ENCODE assay signal across 1 cellular context in genomic region chr5:177497297-177498012, GRCh38.
A peak's percentile ranks its signal among the peaks of the same experiment; 100 is the strongest.
TF ChIP-seq lines count a peak whose summit lies in the region.

Gene PDLIM7 (minus strand): TSS chr5:177497604. CDS start chr5:177496512, 1,092 bp downstream.

TF ChIP-seq in HepG2, 621 proteins besides CTCF, POLR2A, EP300 and RAD21 (continued from another document and continues in another):
- TF ChIP-seq HMGXB3 (CRISPR knock-in tag; IDR thresholded peaks at IDR 0.05; ENCODE audit: borderline replicate concordance), result no peak
- TF ChIP-seq RFX1 (IDR thresholded peaks at IDR 0.05), result no peak
- peak; percentile 63 for TF ChIP-seq SP2 (CRISPR knock-in tag; IDR thresholded peaks at IDR 0.05)
- no peak for TF ChIP-seq HDAC6 (IDR thresholded peaks at IDR 0.05; ENCODE audit: low read depth, low read length)
- no peak for TF ChIP-seq AGO1 (IDR thresholded peaks at IDR 0.05; ENCODE audit: low read depth, low read length, poor library complexity, severe bottlenecking)
- 0 out of 2 replicates have a peak, but pooled peaks have one; percentile 10 for TF ChIP-seq CREB1 (IDR thresholded peaks at IDR 0.05)
- TF ChIP-seq CREB1 (CRISPR knock-in tag; IDR thresholded peaks at IDR 0.05), result no peak
- no peak for TF ChIP-seq FOXM1 (CRISPR knock-in tag; IDR thresholded peaks at IDR 0.05)
- peak; percentile 65; the same call in 1 of the 2 replicates for TF ChIP-seq GATA4 (IDR thresholded peaks at IDR 0.05; ENCODE audit: borderline replicate concordance, low read depth)
- peak; percentile 64 for TF ChIP-seq PATZ1 (CRISPR knock-in tag; IDR thresholded peaks at IDR 0.05)
- TF ChIP-seq ZGPAT (CRISPR knock-in tag; IDR thresholded peaks at IDR 0.05), result peak; percentile 51
- TF ChIP-seq ZNF670 (CRISPR knock-in tag; IDR thresholded peaks at IDR 0.05; ENCODE audit: borderline replicate concordance), result no peak
- no peak for TF ChIP-seq ZNF234 (CRISPR knock-in tag; conservative IDR thresholded peaks at IDR 0.05)
- no peak for TF ChIP-seq CHCHD3 (CRISPR knock-in tag; IDR thresholded peaks at IDR 0.05)
- peak; percentile 60; the same call in 1 of the 2 replicates for TF ChIP-seq GABPB1 (CRISPR knock-in tag; IDR thresholded peaks at IDR 0.05)
- no peak for TF ChIP-seq SRY (CRISPR knock-in tag; IDR thresholded peaks at IDR 0.05)
- TF ChIP-seq SKI (IDR thresholded peaks at IDR 0.05; ENCODE audit: partially characterized antibody), result peak; percentile 19
- TF ChIP-seq DR1 (CRISPR knock-in tag; IDR thresholded peaks at IDR 0.05), result peak; percentile 100
- no peak for TF ChIP-seq ZFP36L1 (CRISPR knock-in tag; IDR thresholded peaks at IDR 0.05)
- no peak for TF ChIP-seq NR2C2 (CRISPR knock-in tag; IDR thresholded peaks at IDR 0.05; ENCODE audit: borderline replicate concordance)
- no peak for TF ChIP-seq ZNF746 (CRISPR knock-in tag; IDR thresholded peaks at IDR 0.05)
- peak; percentile 60; the same call in 1 of the 2 replicates for TF ChIP-seq ARID4A (CRISPR knock-in tag; IDR thresholded peaks at IDR 0.05; ENCODE audit: borderline replicate concordance)
- TF ChIP-seq RBM22 (optimal IDR thresholded peaks at IDR 0.05; ENCODE audit: low read length), result no peak
- peak; percentile 74 for TF ChIP-seq ZFX (CRISPR knock-in tag; IDR thresholded peaks at IDR 0.05; ENCODE audit: low read depth)
- TF ChIP-seq ZSCAN29 (CRISPR knock-in tag; conservative IDR thresholded peaks at IDR 0.05), result no peak
- TF ChIP-seq NFE2L2 (IDR thresholded peaks at IDR 0.05; ENCODE audit: low read length), result no peak
- no peak for TF ChIP-seq NRL (CRISPR knock-in tag; IDR thresholded peaks at IDR 0.05; ENCODE audit: borderline replicate concordance)
- no peak for TF ChIP-seq ZNF367 (CRISPR knock-in tag; IDR thresholded peaks at IDR 0.05; ENCODE audit: borderline replicate concordance)
- no peak for TF ChIP-seq RARA (CRISPR knock-in tag; IDR thresholded peaks at IDR 0.05)
- TF ChIP-seq AKNA (CRISPR knock-in tag; IDR thresholded peaks at IDR 0.05; ENCODE audit: borderline replicate concordance), result 0 out of 2 replicates have a peak, but pooled peaks have one; percentile 35
- 0 out of 2 replicates have a peak, but pooled peaks have one; percentile 28 for TF ChIP-seq ZNF766 (CRISPR knock-in tag; IDR thresholded peaks at IDR 0.05; ENCODE audit: borderline replicate concordance)
- peak; percentile 68 for TF ChIP-seq HDAC2 (CRISPR knock-in tag; IDR thresholded peaks at IDR 0.05)
- no peak for TF ChIP-seq TGIF2 (CRISPR knock-in tag; IDR thresholded peaks at IDR 0.05)
- TF ChIP-seq ZNF558 (CRISPR knock-in tag; IDR thresholded peaks at IDR 0.05; ENCODE audit: borderline replicate concordance), result no peak
- no peak for TF ChIP-seq ZC3H4 (CRISPR knock-in tag; IDR thresholded peaks at IDR 0.05; ENCODE audit: borderline replicate concordance)
- no peak for TF ChIP-seq RBM39 (IDR thresholded peaks at IDR 0.05; ENCODE audit: low read depth, low read length, poor library complexity, severe bottlenecking)
- peak; percentile 86 for TF ChIP-seq HOXA5 (CRISPR knock-in tag; IDR thresholded peaks at IDR 0.05)
- no peak for TF ChIP-seq RNF2 (conservative IDR thresholded peaks at IDR 0.05; ENCODE audit: low read depth)
- TF ChIP-seq SP4 (CRISPR knock-in tag; IDR thresholded peaks at IDR 0.05), result peak; percentile 94
- no peak for TF ChIP-seq ZNF3 (CRISPR knock-in tag; IDR thresholded peaks at IDR 0.05)
- TF ChIP-seq RARG (CRISPR knock-in tag; IDR thresholded peaks at IDR 0.05; ENCODE audit: low read depth), result no peak
- TF ChIP-seq MYC (CRISPR knock-in tag; IDR thresholded peaks at IDR 0.05; ENCODE audit: borderline replicate concordance), result peak; percentile 50; the same call in 1 of the 2 replicates
